Comparison of ENCODE assay signal across 1 cellular context in the genomic region with DNA sequence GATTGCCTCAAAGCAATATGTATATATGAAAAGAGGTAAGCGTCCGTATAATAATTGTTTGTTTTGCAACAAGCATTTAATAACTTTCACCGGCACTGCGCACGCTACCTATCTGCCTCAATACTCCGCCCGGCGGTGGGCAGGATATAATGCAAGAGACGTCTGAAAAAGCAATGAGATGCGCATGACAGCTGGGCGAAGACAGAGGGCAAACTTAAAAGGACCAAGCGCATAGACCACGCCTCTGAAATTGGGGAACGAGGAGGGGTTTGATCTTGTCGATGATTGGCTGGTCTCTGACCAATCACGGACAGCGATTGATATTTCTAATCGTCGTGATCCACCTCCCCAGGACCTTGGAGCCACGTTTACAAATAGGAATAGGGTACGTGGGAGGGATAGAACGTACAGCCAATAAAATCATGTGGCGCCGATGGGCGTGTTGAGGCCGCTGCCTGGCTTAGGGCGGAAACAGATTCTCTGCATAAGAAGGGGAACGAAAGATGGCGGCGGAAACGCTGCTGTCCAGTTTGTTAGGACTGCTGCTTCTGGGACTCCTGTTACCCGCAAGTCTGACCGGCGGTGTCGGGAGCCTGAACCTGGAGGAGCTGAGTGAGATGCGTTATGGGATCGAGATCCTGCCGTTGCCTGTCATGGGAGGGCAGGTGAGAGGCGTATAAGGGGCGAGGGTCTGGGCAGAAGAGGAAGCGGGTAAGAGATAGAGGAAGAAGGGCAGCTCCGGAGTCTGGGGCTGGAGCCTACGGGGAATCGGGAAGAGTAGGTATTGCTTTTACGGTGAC.
TF ChIP-seq lines count a peak whose summit lies in the region.

A gene with protein sequence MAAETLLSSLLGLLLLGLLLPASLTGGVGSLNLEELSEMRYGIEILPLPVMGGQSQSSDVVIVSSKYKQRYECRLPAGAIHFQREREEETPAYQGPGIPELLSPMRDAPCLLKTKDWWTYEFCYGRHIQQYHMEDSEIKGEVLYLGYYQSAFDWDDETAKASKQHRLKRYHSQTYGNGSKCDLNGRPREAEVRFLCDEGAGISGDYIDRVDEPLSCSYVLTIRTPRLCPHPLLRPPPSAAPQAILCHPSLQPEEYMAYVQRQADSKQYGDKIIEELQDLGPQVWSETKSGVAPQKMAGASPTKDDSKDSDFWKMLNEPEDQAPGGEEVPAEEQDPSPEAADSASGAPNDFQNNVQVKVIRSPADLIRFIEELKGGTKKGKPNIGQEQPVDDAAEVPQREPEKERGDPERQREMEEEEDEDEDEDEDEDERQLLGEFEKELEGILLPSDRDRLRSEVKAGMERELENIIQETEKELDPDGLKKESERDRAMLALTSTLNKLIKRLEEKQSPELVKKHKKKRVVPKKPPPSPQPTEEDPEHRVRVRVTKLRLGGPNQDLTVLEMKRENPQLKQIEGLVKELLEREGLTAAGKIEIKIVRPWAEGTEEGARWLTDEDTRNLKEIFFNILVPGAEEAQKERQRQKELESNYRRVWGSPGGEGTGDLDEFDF (plus strand): TSS at position 474 of the 800 bp plus-strand sequence. CDS start 30 bp downstream, at position 504.

TF ChIP-seq in K562, 482 proteins besides CTCF, POLR2A, EP300 and RAD21 (continued from another document and continues in another):
- TF ChIP-seq HMGXB4 (CRISPR knock-in tag; IDR thresholded peaks at IDR 0.05) (0 out of 2 replicates have a peak, but pooled peaks have one; percentile 25), CBX3 (IDR thresholded peaks at IDR 0.05; ENCODE audit: borderline replicate concordance in 1 of 2, low read length in 2 of 2) (0 out of 3 replicates have a peak, but pooled peaks of 1 of the 2 experiments have one; percentile 47), EP400 (IDR thresholded peaks at IDR 0.05) (peak; percentile 69), IRF2 (CRISPR knock-in tag; IDR thresholded peaks at IDR 0.05) (no peak), SOX6 (IDR thresholded peaks at IDR 0.05) (0 out of 2 replicates have a peak, but pooled peaks have one; percentile 35), CREB1 (IDR thresholded peaks at IDR 0.05) (peak; percentile 80), CREB1 (CRISPR knock-in tag; IDR thresholded peaks at IDR 0.05) (peak; percentile 85), RCOR1 (IDR thresholded peaks at IDR 0.05; ENCODE audit: borderline replicate concordance in 1 of 2, low read depth in 2 of 2, low read length in 2 of 2) (peak in 1 of 2 experiments; percentile 22; a peak in 2 of 4 replicates), TAF9B (IDR thresholded peaks at IDR 0.05; ENCODE audit: partially characterized antibody) (peak; percentile 81), PCBP1 (IDR thresholded peaks at IDR 0.05; ENCODE audit: low read depth, low read length, poor library complexity, severe bottlenecking) (no peak), ZC3H8 (IDR thresholded peaks at IDR 0.05) (no peak), TBP (optimal IDR thresholded peaks at IDR 0.05; ENCODE audit: low read depth, low read length) (peak; percentile 88), CTBP1 (IDR thresholded peaks at IDR 0.05; ENCODE audit: borderline replicate concordance) (peak; percentile 75), ETV1 (tag; conservative IDR thresholded peaks at IDR 0.05; ENCODE audit: low read depth) (peak; percentile 26; the same call in 1 of the 2 replicates), RFX7 (CRISPR knock-in tag; IDR thresholded peaks at IDR 0.05) (no peak), CBFA2T2 (conservative IDR thresholded peaks at IDR 0.05) (no peak), ZNF3 (CRISPR knock-in tag; IDR thresholded peaks at IDR 0.05) (no peak), LCOR (CRISPR knock-in tag; IDR thresholded peaks at IDR 0.05) (peak; percentile 99), BCOR (IDR thresholded peaks at IDR 0.05) (no peak), ZZZ3 (IDR thresholded peaks at IDR 0.05) (no peak), TCF7L2 (IDR thresholded peaks at IDR 0.05; ENCODE audit: low read depth, low read length) (no peak), RBM22 (IDR thresholded peaks at IDR 0.05; ENCODE audit: low read depth, low read length, poor library complexity, severe bottlenecking) (no peak), GMEB1 (CRISPR knock-in tag; IDR thresholded peaks at IDR 0.05) (peak; percentile 89), ERF (CRISPR knock-in tag; IDR thresholded peaks at IDR 0.05) (no peak), CBX2 (IDR thresholded peaks at IDR 0.05; ENCODE audit: insufficient read depth, low read length, poor library complexity, severe bottlenecking) (no peak), TOE1 (IDR thresholded peaks at IDR 0.05; ENCODE audit: borderline replicate concordance) (no peak), TOE1 (CRISPR knock-in tag; IDR thresholded peaks at IDR 0.05; ENCODE audit: borderline replicate concordance, low read depth) (no peak), TEAD4 (IDR thresholded peaks at IDR 0.05; ENCODE audit: low read length) (peak; percentile 20; the same call in 1 of the 2 replicates), TEAD4 (CRISPR knock-in tag; IDR thresholded peaks at IDR 0.05; ENCODE audit: borderline replicate concordance) (no peak)
- TF ChIP-seq, protein P1, sequence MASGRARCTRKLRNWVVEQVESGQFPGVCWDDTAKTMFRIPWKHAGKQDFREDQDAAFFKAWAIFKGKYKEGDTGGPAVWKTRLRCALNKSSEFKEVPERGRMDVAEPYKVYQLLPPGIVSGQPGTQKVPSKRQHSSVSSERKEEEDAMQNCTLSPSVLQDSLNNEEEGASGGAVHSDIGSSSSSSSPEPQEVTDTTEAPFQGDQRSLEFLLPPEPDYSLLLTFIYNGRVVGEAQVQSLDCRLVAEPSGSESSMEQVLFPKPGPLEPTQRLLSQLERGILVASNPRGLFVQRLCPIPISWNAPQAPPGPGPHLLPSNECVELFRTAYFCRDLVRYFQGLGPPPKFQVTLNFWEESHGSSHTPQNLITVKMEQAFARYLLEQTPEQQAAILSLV (tag; IDR thresholded peaks at IDR 0.05): no peak
- TF ChIP-seq, protein P2, sequence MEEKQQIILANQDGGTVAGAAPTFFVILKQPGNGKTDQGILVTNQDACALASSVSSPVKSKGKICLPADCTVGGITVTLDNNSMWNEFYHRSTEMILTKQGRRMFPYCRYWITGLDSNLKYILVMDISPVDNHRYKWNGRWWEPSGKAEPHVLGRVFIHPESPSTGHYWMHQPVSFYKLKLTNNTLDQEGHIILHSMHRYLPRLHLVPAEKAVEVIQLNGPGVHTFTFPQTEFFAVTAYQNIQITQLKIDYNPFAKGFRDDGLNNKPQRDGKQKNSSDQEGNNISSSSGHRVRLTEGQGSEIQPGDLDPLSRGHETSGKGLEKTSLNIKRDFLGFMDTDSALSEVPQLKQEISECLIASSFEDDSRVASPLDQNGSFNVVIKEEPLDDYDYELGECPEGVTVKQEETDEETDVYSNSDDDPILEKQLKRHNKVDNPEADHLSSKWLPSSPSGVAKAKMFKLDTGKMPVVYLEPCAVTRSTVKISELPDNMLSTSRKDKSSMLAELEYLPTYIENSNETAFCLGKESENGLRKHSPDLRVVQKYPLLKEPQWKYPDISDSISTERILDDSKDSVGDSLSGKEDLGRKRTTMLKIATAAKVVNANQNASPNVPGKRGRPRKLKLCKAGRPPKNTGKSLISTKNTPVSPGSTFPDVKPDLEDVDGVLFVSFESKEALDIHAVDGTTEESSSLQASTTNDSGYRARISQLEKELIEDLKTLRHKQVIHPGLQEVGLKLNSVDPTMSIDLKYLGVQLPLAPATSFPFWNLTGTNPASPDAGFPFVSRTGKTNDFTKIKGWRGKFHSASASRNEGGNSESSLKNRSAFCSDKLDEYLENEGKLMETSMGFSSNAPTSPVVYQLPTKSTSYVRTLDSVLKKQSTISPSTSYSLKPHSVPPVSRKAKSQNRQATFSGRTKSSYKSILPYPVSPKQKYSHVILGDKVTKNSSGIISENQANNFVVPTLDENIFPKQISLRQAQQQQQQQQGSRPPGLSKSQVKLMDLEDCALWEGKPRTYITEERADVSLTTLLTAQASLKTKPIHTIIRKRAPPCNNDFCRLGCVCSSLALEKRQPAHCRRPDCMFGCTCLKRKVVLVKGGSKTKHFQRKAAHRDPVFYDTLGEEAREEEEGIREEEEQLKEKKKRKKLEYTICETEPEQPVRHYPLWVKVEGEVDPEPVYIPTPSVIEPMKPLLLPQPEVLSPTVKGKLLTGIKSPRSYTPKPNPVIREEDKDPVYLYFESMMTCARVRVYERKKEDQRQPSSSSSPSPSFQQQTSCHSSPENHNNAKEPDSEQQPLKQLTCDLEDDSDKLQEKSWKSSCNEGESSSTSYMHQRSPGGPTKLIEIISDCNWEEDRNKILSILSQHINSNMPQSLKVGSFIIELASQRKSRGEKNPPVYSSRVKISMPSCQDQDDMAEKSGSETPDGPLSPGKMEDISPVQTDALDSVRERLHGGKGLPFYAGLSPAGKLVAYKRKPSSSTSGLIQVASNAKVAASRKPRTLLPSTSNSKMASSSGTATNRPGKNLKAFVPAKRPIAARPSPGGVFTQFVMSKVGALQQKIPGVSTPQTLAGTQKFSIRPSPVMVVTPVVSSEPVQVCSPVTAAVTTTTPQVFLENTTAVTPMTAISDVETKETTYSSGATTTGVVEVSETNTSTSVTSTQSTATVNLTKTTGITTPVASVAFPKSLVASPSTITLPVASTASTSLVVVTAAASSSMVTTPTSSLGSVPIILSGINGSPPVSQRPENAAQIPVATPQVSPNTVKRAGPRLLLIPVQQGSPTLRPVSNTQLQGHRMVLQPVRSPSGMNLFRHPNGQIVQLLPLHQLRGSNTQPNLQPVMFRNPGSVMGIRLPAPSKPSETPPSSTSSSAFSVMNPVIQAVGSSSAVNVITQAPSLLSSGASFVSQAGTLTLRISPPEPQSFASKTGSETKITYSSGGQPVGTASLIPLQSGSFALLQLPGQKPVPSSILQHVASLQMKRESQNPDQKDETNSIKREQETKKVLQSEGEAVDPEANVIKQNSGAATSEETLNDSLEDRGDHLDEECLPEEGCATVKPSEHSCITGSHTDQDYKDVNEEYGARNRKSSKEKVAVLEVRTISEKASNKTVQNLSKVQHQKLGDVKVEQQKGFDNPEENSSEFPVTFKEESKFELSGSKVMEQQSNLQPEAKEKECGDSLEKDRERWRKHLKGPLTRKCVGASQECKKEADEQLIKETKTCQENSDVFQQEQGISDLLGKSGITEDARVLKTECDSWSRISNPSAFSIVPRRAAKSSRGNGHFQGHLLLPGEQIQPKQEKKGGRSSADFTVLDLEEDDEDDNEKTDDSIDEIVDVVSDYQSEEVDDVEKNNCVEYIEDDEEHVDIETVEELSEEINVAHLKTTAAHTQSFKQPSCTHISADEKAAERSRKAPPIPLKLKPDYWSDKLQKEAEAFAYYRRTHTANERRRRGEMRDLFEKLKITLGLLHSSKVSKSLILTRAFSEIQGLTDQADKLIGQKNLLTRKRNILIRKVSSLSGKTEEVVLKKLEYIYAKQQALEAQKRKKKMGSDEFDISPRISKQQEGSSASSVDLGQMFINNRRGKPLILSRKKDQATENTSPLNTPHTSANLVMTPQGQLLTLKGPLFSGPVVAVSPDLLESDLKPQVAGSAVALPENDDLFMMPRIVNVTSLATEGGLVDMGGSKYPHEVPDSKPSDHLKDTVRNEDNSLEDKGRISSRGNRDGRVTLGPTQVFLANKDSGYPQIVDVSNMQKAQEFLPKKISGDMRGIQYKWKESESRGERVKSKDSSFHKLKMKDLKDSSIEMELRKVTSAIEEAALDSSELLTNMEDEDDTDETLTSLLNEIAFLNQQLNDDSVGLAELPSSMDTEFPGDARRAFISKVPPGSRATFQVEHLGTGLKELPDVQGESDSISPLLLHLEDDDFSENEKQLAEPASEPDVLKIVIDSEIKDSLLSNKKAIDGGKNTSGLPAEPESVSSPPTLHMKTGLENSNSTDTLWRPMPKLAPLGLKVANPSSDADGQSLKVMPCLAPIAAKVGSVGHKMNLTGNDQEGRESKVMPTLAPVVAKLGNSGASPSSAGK (IDR thresholded peaks at IDR 0.05): no peak
- TF ChIP-seq, protein P3, sequence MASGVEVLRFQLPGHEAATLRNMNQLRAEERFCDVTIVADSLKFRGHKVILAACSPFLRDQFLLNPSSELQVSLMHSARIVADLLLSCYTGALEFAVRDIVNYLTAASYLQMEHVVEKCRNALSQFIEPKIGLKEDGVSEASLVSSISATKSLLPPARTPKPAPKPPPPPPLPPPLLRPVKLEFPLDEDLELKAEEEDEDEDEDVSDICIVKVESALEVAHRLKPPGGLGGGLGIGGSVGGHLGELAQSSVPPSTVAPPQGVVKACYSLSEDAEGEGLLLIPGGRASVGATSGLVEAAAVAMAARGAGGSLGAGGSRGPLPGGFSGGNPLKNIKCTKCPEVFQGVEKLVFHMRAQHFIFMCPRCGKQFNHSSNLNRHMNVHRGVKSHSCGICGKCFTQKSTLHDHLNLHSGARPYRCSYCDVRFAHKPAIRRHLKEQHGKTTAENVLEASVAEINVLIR (CRISPR knock-in tag; IDR thresholded peaks at IDR 0.05): peak; percentile 63
- TF ChIP-seq, protein P4, sequence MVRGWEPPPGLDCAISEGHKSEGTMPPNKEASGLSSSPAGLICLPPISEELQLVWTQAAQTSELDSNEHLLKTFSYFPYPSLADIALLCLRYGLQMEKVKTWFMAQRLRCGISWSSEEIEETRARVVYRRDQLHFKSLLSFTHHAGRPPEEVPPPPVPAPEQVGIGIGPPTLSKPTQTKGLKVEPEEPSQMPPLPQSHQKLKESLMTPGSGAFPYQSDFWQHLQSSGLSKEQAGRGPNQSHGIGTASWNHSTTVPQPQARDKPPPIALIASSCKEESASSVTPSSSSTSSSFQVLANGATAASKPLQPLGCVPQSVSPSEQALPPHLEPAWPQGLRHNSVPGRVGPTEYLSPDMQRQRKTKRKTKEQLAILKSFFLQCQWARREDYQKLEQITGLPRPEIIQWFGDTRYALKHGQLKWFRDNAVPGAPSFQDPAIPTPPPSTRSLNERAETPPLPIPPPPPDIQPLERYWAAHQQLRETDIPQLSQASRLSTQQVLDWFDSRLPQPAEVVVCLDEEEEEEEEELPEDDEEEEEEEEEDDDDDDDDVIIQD (CRISPR knock-in tag; IDR thresholded peaks at IDR 0.05): no peak
